11 cellular contexts compared by ENCODE assay signal in genomic region chr15:70867911-70868467, GRCh38. TPM values are rescaled to one million over a fixed set of nuclear protein-coding genes. Genes with fewer than 3 reads are reported as not detected.
DNase-seq lines count a peak whose midpoint lies in the region; ATAC-seq and TF ChIP-seq lines count a peak whose summit lies in the region.
"Had no signal": no experiment of that assay in that cellular context is flagged by ENCODE, and none has a peak within 500 bp of the region (broad histone marks: within the 10 kb centered on the region; RNA-seq: fewer than 3 reads in every experiment).

No MANE protein-coding gene starts in this region.

- no peaks in the 10 kb centered on the region for H3K9me2 ChIP-seq in neural cell (ENCODE audit: insufficient read depth, low read length)

- H4K20me1 ChIP-seq in neural cell (ENCODE audit: insufficient read depth) = no peaks in the 10 kb centered on the region

- H3K27me3 ChIP-seq in A673 (replicated peaks; ENCODE audit: insufficient read depth, low read depth, low read length, poor library complexity) = no peaks in the 10 kb centered on the region
- no peaks in the 10 kb centered on the region for H3K27me3 ChIP-seq in neural cell (ENCODE audit: insufficient read depth, low read depth, low read length)

- TF ChIP-seq CTCF in A673 (conservative IDR thresholded peaks at IDR 0.05; ENCODE audit: low read depth, low read length) = no peak
- TF ChIP-seq CTCF in fibroblast of pulmonary artery (IDR thresholded peaks at IDR 0.05; ENCODE audit: low read length, missing control alignments) = no peak
- TF ChIP-seq CTCF in neural cell (IDR thresholded peaks at IDR 0.05; ENCODE audit: poor library complexity, severe bottlenecking) = no peak

- H3K36me3 ChIP-seq in A673 (ENCODE audit: insufficient read depth, low read length, poor library complexity, severe bottlenecking) (no peaks in the 10 kb centered on the region), neural cell (ENCODE audit: insufficient read depth, low read length) (no peaks in the 10 kb centered on the region)

- POLR2A ChIA-PET in A673 (lab: Charles Lee; ENCODE audit: low non-redundant PET) = no interaction called here

- no peak overlapping the region for H3K4me3 ChIP-seq in A673 (ENCODE audit: low read depth, low read length, poor library complexity, severe bottlenecking)
- H3K4me3 ChIP-seq in fibroblast of pulmonary artery (replicated peaks; ENCODE audit: low read depth, low read length) = no peak overlapping the region
- no peak overlapping the region for H3K4me3 ChIP-seq in neural cell (ENCODE audit: low read length)

- no peak overlapping the region for H2AFZ ChIP-seq in neural cell (ENCODE audit: low read depth, low read length)

- intact Hi-C loops in A673 (cut with micrococcal nuclease; ENCODE audit: unreplicated experiment) = loop anchor here (5.0 kb wide), 1 partner anchor 36 kb away; no protein-coding TSS in a partner anchor

- H3K27ac ChIP-seq in A673 (ENCODE audit: low read depth, low read length, poor library complexity, severe bottlenecking) (peak overlapping the region; percentile 53), neural cell (ENCODE audit: low read length) (no peak overlapping the region)

- H3F3A ChIP-seq in neural cell (ENCODE audit: insufficient read depth, low read length, poor library complexity, severe bottlenecking) = no peaks in the 10 kb centered on the region

- H3K9me3 ChIP-seq in A673 (ENCODE audit: low read depth, low read length, poor library complexity, severe bottlenecking) (no peaks in the 10 kb centered on the region), neural cell (ENCODE audit: low read length) (no peaks in the 10 kb centered on the region)

- CTCF ChIA-PET in A673 (lab: Charles Lee) = no interaction called here

- DNase-seq in A673 (ENCODE audit: low spot score) (no peak), fibroblast of pulmonary artery (ENCODE audit: low read depth) (peak; percentile 93), occipital lobe (lab: John Stamatoyannopoulos, UW) (no peak), globus pallidus (ENCODE audit: low spot score) (no peak)
- DNase-seq in stimulated activated naive CD8-positive, alpha-beta T cell treated with anti-CD3 and anti-CD28 coated beads, Interleukin-15, Interleukin-2, amounts not matched to agents 100 U/mL and 50 U/mL, for 24 hours = no peak
- DNase-seq in stimulated activated CD4-positive, alpha-beta T cell treated with anti-CD3 and anti-CD28 coated beads, Interleukin-4, amount 100 ng/mL, for 1 hour = no peak
- DNase-seq: NCI-H2029 treated with DMSO at 0.1 percent for 48 hours had no signal

- peak; percentile 26 for ATAC-seq in SK-N-SH treated with all-trans-retinoic acid at 6 μM for 48 hours
- ATAC-seq in stimulated activated naive CD8-positive, alpha-beta T cell treated with anti-CD3 and anti-CD28 coated beads, Interleukin-15, Interleukin-2, amounts not matched to agents 100 U/mL and 50 U/mL, for 24 hours = no peak
- ATAC-seq: Panc1 had no signal

- H3K4me1 ChIP-seq in A673 (ENCODE audit: insufficient read depth, low read length, poor library complexity, severe bottlenecking) = peaks cover 32% of the 10 kb centered on the region

- no peaks in the 10 kb centered on the region for H3K79me2 ChIP-seq in neural cell (replicated peaks; ENCODE audit: insufficient read depth, low read length)

- no TSS peak for BruUV-seq in A673 (replicated peaks; lab: Mats Ljungman, UMichigan)

- TF ChIP-seq EP300 in neural cell (conservative IDR thresholded peaks at IDR 0.05; ENCODE audit: poor library complexity, severe bottlenecking) = no peak

- H3K4me2 ChIP-seq in neural cell (ENCODE audit: low read length) = no peak overlapping the region

- no peak overlapping the region for H3K9ac ChIP-seq in neural cell (ENCODE audit: low read length)

- TF ChIP-seq RAD21 in neural cell (conservative IDR thresholded peaks at IDR 0.05) = no peak

TF ChIP-seq in SK-N-SH treated with all-trans-retinoic acid at 6 μM for 48 hours, 23 proteins besides CTCF, POLR2A, EP300 and RAD21:
- no peak for TF ChIP-seq PPARA (CRISPR knock-in tag; IDR thresholded peaks at IDR 0.05; ENCODE audit: borderline replicate concordance)
- no peak for TF ChIP-seq ZFP3 (CRISPR knock-in tag; IDR thresholded peaks at IDR 0.05)
- no peak for TF ChIP-seq ZNF8 (CRISPR knock-in tag; IDR thresholded peaks at IDR 0.05)
- TF ChIP-seq OSR1 (CRISPR knock-in tag; IDR thresholded peaks at IDR 0.05) = no peak
- TF ChIP-seq BACH2 (CRISPR knock-in tag; IDR thresholded peaks at IDR 0.05; ENCODE audit: borderline replicate concordance) = no peak
- TF ChIP-seq CSDC2 (CRISPR knock-in tag; IDR thresholded peaks at IDR 0.05) = no peak
- TF ChIP-seq PATZ1 (CRISPR knock-in tag; IDR thresholded peaks at IDR 0.05; ENCODE audit: borderline replicate concordance) = peak; percentile 55; the same call in 1 of the 2 replicates
- TF ChIP-seq ZC3H10 (CRISPR knock-in tag; IDR thresholded peaks at IDR 0.05) = no peak
- TF ChIP-seq TCF4 (CRISPR knock-in tag; IDR thresholded peaks at IDR 0.05; ENCODE audit: borderline replicate concordance) = peak; percentile 38; the same call in 1 of the 2 replicates
- peak; percentile 93 for TF ChIP-seq ISL1 (CRISPR knock-in tag; IDR thresholded peaks at IDR 0.05)

TF ChIP-seq in neural cell, 6 proteins besides CTCF, POLR2A, EP300 and RAD21:
- peak; percentile 28 for TF ChIP-seq POLR2AphosphoS5 (IDR thresholded peaks at IDR 0.05)
- no peak for TF ChIP-seq SMC3 (conservative IDR thresholded peaks at IDR 0.05; ENCODE audit: poor library complexity)

RNA-seq across cellular contexts. Expression of gene LARP6, which starts 14.0 kb away (rescaled TPM):
- total RNA-seq in A673 (2021) (53.6 and 57.8 TPM in 2 replicates), occipital lobe (21.5 TPM)
- polyA plus RNA-seq in neural cell = 18.2 and 20.4 TPM in 2 replicates
- 12.4 and 13.1 TPM in 2 replicates for polyA minus RNA-seq in neural cell
- total RNA-seq: mononuclear cell had no signal

RNA-seq across cellular contexts. Expression of gene THAP10, which starts 24.2 kb away (rescaled TPM):
- total RNA-seq in A673 (2021) (6.2 and 6.6 TPM in 2 replicates), occipital lobe (4.4 TPM)
- 6.6 and 7.2 TPM in 2 replicates for polyA plus RNA-seq in neural cell
- 9.3 and 10.7 TPM in 2 replicates for polyA minus RNA-seq in neural cell

RNA-seq across cellular contexts. Expression of gene LRRC49, which starts 24.6 kb away (rescaled TPM):
- total RNA-seq in A673 (2021) (9.2 and 10.9 TPM in 2 replicates), occipital lobe (173 TPM)
- polyA plus RNA-seq in neural cell = 117 and 141 TPM in 2 replicates
- 224 and 226 TPM in 2 replicates for polyA minus RNA-seq in neural cell

Comparison
In these comparisons a context has a peak if more than half of its experiments do, and no peak if none do; other contexts are left out.
1. RNA of gene LRRC49, which starts 24.6 kb away (total RNA-seq): 173 TPM in occipital lobe (single experiment); 9.2 to 10.9 TPM in A673; every median in the first group is over 10 times any median in the second.